9 cellular contexts compared by ENCODE assay signal in the genomic region with DNA sequence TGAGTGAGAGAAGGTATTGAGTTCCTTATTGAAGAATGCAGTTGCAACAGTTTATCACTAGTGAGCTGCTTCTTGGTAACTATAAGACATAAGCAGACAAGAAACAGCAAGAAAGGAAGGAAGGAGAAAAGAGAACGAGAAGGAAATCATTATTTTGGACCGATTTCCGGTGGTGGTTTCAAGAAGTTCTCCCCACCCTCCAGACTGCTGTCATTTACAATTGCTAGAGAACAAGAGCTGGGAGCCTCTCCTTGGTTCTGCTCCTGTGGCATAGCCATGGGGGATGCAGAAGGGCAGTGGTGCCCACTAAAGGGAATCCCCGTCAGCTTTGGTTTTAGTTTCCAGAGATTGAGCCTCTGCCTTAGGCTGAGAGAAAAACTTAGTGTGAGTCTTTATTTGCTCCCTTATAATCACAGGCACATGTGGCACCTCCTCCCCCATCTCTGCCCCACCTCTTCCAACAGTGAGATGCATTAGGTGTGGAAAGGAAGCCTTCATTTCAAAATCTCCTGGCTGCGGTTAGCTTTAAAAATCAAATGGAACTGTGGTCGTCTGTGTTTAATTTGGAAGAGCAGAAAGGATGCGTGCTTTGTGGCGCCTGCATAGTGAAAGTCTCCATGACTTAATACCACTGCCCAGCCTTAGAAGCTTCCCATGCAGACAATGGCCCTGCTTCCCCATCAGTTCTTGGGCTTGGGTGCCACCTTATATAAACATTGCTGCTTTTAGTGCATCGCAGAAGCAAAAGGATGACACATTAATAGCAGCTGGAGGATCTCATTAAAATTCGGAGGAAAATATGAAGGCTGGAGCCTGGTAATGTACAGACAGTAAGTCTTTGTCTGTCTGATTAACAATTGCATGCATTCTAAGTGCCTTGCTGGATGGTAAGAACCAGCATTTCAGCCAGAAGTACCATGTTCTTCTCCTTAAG. TPM values are rescaled to one million over a fixed set of nuclear protein-coding genes. Genes with fewer than 3 reads are reported as not detected.
DNase-seq lines count a peak whose midpoint lies in the region; ATAC-seq, FAIRE-seq and TF ChIP-seq lines count a peak whose summit lies in the region.
"Had no signal": no experiment of that assay in that cellular context is flagged by ENCODE, and none has a peak within 500 bp of the region (broad histone marks: within the 10 kb centered on the region; RNA-seq: fewer than 3 reads in every experiment).

No MANE protein-coding gene starts in this region.

- H3K27ac ChIP-seq in rectal smooth muscle tissue (ENCODE audit: low read depth, low read length) (peak overlapping the region; percentile 26), tibial nerve (peak overlapping the region in 2 of 4 donors; percentile 58 to 63)

- DNase-seq in GM18507 (ENCODE audit: extremely low spot score, insufficient read length, low read depth): no peak
- DNase-seq in T-helper 17 cell: no peak
- no peak for DNase-seq in OCI-M2 (lab: John Stamatoyannopoulos, UW; ENCODE audit: unreplicated experiment)
- DNase-seq in tibial nerve (ENCODE audit: low spot score in 2 of 2): no peak
- DNase-seq: H9 had no signal

- H3K4me1 ChIP-seq in rectal smooth muscle tissue (ENCODE audit: control insufficient read depth, insufficient read depth, low read length) (peaks cover 28% of the 10 kb centered on the region), tibial nerve (peaks cover 0 to 74% (median 31%) of the 10 kb centered on the region in 4 donors)

- peaks cover 2% of the 10 kb centered on the region for H3K36me3 Mint-ChIP-seq in T-helper 17 cell (ENCODE audit: low read depth)

- peak overlapping the region; percentile 54 for H3K27ac Mint-ChIP-seq in T-helper 17 cell
- H3K27ac Mint-ChIP-seq: H9 had no signal

- no peak overlapping the region for H3K9ac ChIP-seq in rectal smooth muscle tissue (ENCODE audit: low read length)

- H3K4me1 Mint-ChIP-seq in T-helper 17 cell: peaks cover 45% of the 10 kb centered on the region

- peak overlapping the region; percentile 58 for H3K4me3 Mint-ChIP-seq in T-helper 17 cell
- H3K4me3 Mint-ChIP-seq: H9 had no signal

- TF ChIP-seq CTCF in tibial nerve (IDR thresholded peaks at IDR 0.05): no peak

- FAIRE-seq in GM18507 (lab: Jason Lieb, UNC): peak; percentile 73
- FAIRE-seq: bronchial epithelial cell had no signal

- 43 to 44% methylated on average over 10 of the region's 10 CpGs for WGBS in tibial nerve, 2 donors

- ATAC-seq in HG02610 (IDR thresholded peaks at IDR 0.05; ENCODE audit: unreplicated experiment): peak; percentile 13
- ATAC-seq in T-helper 17 cell: peak; percentile 37
- no peak for ATAC-seq in HG03135 (IDR thresholded peaks at IDR 0.05; ENCODE audit: unreplicated experiment)

- no peaks in the 10 kb centered on the region for H3K9me3 ChIP-seq in T-helper 17 cell (ENCODE audit: control insufficient read depth, low read length, poor library complexity, severe bottlenecking)
- H3K9me3 ChIP-seq in tibial nerve: no peaks in the 10 kb centered on the region

- H3K4me3 ChIP-seq in rectal smooth muscle tissue (ENCODE audit: low read length): no peak overlapping the region
- no peak overlapping the region for H3K4me3 ChIP-seq in tibial nerve

- no peak for TF ChIP-seq POLR2A in tibial nerve (IDR thresholded peaks at IDR 0.05)

- H3K36me3 ChIP-seq in rectal smooth muscle tissue (ENCODE audit: control insufficient read depth, insufficient read depth, low read length) (no peaks in the 10 kb centered on the region), tibial nerve (no peaks in the 10 kb centered on the region)

- H3K27me3 Mint-ChIP-seq in T-helper 17 cell: no peaks in the 10 kb centered on the region

- no peak for TF ChIP-seq EP300 in tibial nerve (IDR thresholded peaks at IDR 0.05)

- H3K27me3 ChIP-seq in rectal smooth muscle tissue (ENCODE audit: control insufficient read depth, insufficient read depth, low read length): no peaks in the 10 kb centered on the region
- H3K27me3 ChIP-seq in tibial nerve: no peaks in the 10 kb centered on the region

RNA-seq across cellular contexts. Expression of a gene that starts 25.0 kb away (rescaled TPM):
- total RNA-seq in T-helper 17 cell (10 to 100 TPM; 18.5 to 19.0 TPM), tibial nerve (10 to 100 TPM; 17.2 to 25.7 (median 21.9) TPM)
